Comparison of ENCODE assay signal across 11 cellular contexts in the genomic region with DNA sequence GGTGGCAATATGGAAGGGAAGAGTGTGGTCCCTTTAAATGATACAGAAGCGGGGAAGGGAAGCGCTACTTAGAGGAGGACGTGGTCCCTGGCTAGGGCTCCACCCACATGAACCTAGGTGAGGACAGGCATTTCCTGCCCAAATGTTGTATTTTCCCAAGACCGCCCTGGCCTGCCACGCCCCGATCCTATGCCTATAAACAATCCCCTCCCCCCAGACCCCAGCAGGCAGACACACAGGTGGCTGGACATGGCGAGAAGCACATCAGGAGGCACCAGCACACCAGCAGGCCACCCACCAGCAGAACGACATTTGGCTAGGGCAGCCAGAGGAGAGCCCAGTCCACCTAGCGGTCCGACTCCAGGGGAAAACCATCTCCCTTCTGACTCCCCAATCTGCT.
"Had no signal": no experiment of that assay in that cellular context is flagged by ENCODE, and none has a peak within 500 bp of the region (broad histone marks: within the 10 kb centered on the region; RNA-seq: fewer than 3 reads in every experiment).

No MANE protein-coding gene starts in this region.

- H3K27me3 Mint-ChIP-seq: activated naive CD8-positive, alpha-beta T cell treated with anti-CD3 and anti-CD28 coated beads, Interleukin-2, amount 10 ng/mL, durations not matched to agents 7 days and 5 days had no signal

- H3K4me3 ChIP-seq: breast epithelium, dorsolateral prefrontal cortex, esophagus muscularis mucosa, tibial nerve had no signal

- H3K9ac ChIP-seq: parathyroid adenoma had no signal

- H3K27me3 ChIP-seq: breast epithelium, dorsolateral prefrontal cortex, esophagus muscularis mucosa, tibial nerve had no signal

- H3K9me3 ChIP-seq: breast epithelium, esophagus muscularis mucosa, tibial nerve had no signal

- H3K79me2 ChIP-seq: parathyroid adenoma had no signal

- DNase-seq: activated gamma-delta T cell; activated naive CD8-positive, alpha-beta T cell treated with anti-CD3 and anti-CD28 coated beads, Interleukin-2, amount 10 ng/mL, durations not matched to agents 7 days and 5 days; activated T-cell treated with anti-CD3 and anti-CD28 coated beads, Interleukin-2, amount 50 U/mL, for 48 hours; aorta; dorsolateral prefrontal cortex; kidney had no signal

- H2AFZ ChIP-seq: parathyroid adenoma had no signal

- H3K27ac ChIP-seq: breast epithelium, dorsolateral prefrontal cortex, esophagus muscularis mucosa, parathyroid adenoma, tibial nerve had no signal

- H3K4me1 ChIP-seq: breast epithelium, parathyroid adenoma, tibial nerve had no signal

- H3K4me3 Mint-ChIP-seq: activated naive CD8-positive, alpha-beta T cell treated with anti-CD3 and anti-CD28 coated beads, Interleukin-2, amount 10 ng/mL, durations not matched to agents 7 days and 5 days; T-helper 1 cell treated with Interleukin-12 subunit alpha and Interleukin-12 subunit beta and Interleukin-4 antibody, amounts not matched to agents 30 μg/mL and 1 μg/mL, for 36 hours had no signal

- H3K36me3 ChIP-seq: breast epithelium, esophagus muscularis mucosa had no signal

- H3K9me3 Mint-ChIP-seq: T-helper 1 cell treated with Interleukin-12 subunit alpha and Interleukin-12 subunit beta and Interleukin-4 antibody, amounts not matched to agents 30 μg/mL and 1 μg/mL, for 36 hours had no signal

- H3K27ac Mint-ChIP-seq: activated naive CD8-positive, alpha-beta T cell treated with anti-CD3 and anti-CD28 coated beads, Interleukin-2, amount 10 ng/mL, durations not matched to agents 7 days and 5 days; T-helper 1 cell treated with Interleukin-12 subunit alpha and Interleukin-12 subunit beta and Interleukin-4 antibody, amounts not matched to agents 30 μg/mL and 1 μg/mL, for 36 hours had no signal
